ENCODE assay signal across 7 cellular contexts in the genomic region with DNA sequence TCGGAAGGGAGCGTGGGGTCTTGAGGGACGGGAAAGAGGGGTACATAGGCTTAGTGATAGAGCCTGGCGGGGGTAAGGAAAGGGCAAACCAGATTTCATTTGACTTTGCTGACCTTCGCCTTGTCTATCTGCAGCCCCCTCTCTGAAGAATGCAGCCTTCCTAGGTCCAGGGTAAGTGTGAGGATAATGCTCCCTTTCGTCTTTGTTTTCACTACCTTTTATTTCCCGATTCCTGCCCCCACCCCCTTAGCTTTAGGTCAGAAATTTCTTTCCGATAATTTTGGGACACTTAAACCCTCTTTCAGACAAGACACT. TPM values are rescaled to one million over a fixed set of nuclear protein-coding genes. Genes with fewer than 3 reads are reported as not detected.
DNase-seq lines count a peak whose midpoint lies in the region; ATAC-seq and TF ChIP-seq lines count a peak whose summit lies in the region.

No MANE protein-coding gene starts in this region.

- no peak for DNase-seq in HL-60 (ENCODE audit: low read depth in 1 of 2, low spot score in 1 of 2)
- DNase-seq in activated naive CD4-positive, alpha-beta T cell treated with anti-CD3 and anti-CD28 coated beads, Interleukin-2, amount 50 U/mL, for 72 hours (ENCODE audit: low spot score in 2 of 2) = no peak

- H3K4me1 ChIP-seq in iPS-20b (ENCODE audit: insufficient read depth, low read length) (peaks cover 8% of the 10 kb centered on the region), stomach smooth muscle (ENCODE audit: control insufficient read depth, insufficient read depth, low read length) (peaks cover 24% of the 10 kb centered on the region)

- H3K27me3 ChIP-seq in HL-60 (ENCODE audit: insufficient read depth, poor library complexity, severe bottlenecking) (no peaks in the 10 kb centered on the region), iPS-20b (ENCODE audit: insufficient read depth, low read length) (no peaks in the 10 kb centered on the region), stomach smooth muscle (ENCODE audit: control insufficient read depth in 1 of 2, insufficient read depth in 2 of 2, low read length in 2 of 2) (no peaks in the 10 kb centered on the region)

- peak overlapping the region; percentile 84 for H3K27ac ChIP-seq in HL-60 (replicated peaks)
- H3K27ac ChIP-seq in iPS-20b (ENCODE audit: low read length) = peak overlapping the region; percentile 9
- H3K27ac ChIP-seq in stomach smooth muscle (ENCODE audit: low read length) = peak overlapping the region; percentile 80

- H3K36me3 ChIP-seq in iPS-20b (ENCODE audit: insufficient read depth, low read depth, low read length) = peaks cover 61% of the 10 kb centered on the region
- H3K36me3 ChIP-seq in stomach smooth muscle (ENCODE audit: control insufficient read depth in 2 of 2, insufficient read depth in 2 of 2, low read length in 2 of 2) = peaks cover 14 to 15% of the 10 kb centered on the region in 2 donors

- TF ChIP-seq CTCF in HL-60 (IDR thresholded peaks at IDR 0.05; ENCODE audit: insufficient read depth, low read length) = no peak

- no peaks in the 10 kb centered on the region for H3K9me3 Mint-ChIP-seq in activated naive CD4-positive, alpha-beta T cell treated with anti-CD3 and anti-CD28 coated beads, Interleukin-2, amount 50 U/mL, for 72 hours

- H3K9me3 ChIP-seq in iPS-20b (ENCODE audit: insufficient read depth, low read depth, low read length) (no peaks in the 10 kb centered on the region), stomach smooth muscle (ENCODE audit: control insufficient read depth in 2 of 2, low read length in 2 of 2) (no peaks in the 10 kb centered on the region)

- H3K36me3 Mint-ChIP-seq in activated naive CD4-positive, alpha-beta T cell treated with anti-CD3 and anti-CD28 coated beads, Interleukin-2, amount 50 U/mL, for 72 hours = peaks cover 43 to 56% of the 10 kb centered on the region in 2 donors

- peak overlapping the region; percentile 96 to 100 for H3K27ac Mint-ChIP-seq in activated naive CD4-positive, alpha-beta T cell treated with anti-CD3 and anti-CD28 coated beads, Interleukin-2, amount 50 U/mL, for 72 hours

- H3K9ac ChIP-seq in iPS-20b (ENCODE audit: low read depth, low read length) (peak overlapping the region; percentile 91), stomach smooth muscle (ENCODE audit: low read length in 2 of 2) (peak overlapping the region; percentile 100)

- no peak for ATAC-seq in activated naive CD4-positive, alpha-beta T cell treated with anti-CD3 and anti-CD28 coated beads, Interleukin-2, amount 50 U/mL, for 72 hours
- ATAC-seq in GM19324 (IDR thresholded peaks at IDR 0.05; ENCODE audit: low FRiP score, unreplicated experiment) (no peak), GM21423 (IDR thresholded peaks at IDR 0.05; ENCODE audit: unreplicated experiment) (no peak), HG02840 (IDR thresholded peaks at IDR 0.05; ENCODE audit: low FRiP score, unreplicated experiment) (no peak)

- peak overlapping the region; percentile 88 for H3K4me3 ChIP-seq in HL-60 (replicated peaks; ENCODE audit: insufficient read depth, low read length)
- peak overlapping the region; percentile 87 for H3K4me3 ChIP-seq in iPS-20b (ENCODE audit: low read length)
- H3K4me3 ChIP-seq in stomach smooth muscle (ENCODE audit: low read length in 2 of 2) = peak overlapping the region; percentile 93 to 99

RNA-seq across cellular contexts. Expression of gene ATP5PB, which starts 0.4 kb away (rescaled TPM):
- total RNA-seq in activated naive CD4-positive, alpha-beta T cell treated with anti-CD3 and anti-CD28 coated beads, Interleukin-2, amount 50 U/mL, for 72 hours = 100 to 1,000 TPM; 320 to 332 TPM

RNA-seq across cellular contexts. Expression of gene WDR77, which starts 0.6 kb away (rescaled TPM):
- total RNA-seq in activated naive CD4-positive, alpha-beta T cell treated with anti-CD3 and anti-CD28 coated beads, Interleukin-2, amount 50 U/mL, for 72 hours = 10 to 100 TPM; 33.9 to 39.2 TPM

RNA-seq across cellular contexts. Expression of gene OVGP1, which starts 22.1 kb away (rescaled TPM):
- 1 to 10 TPM; 2.7 to 6.9 TPM for total RNA-seq in activated naive CD4-positive, alpha-beta T cell treated with anti-CD3 and anti-CD28 coated beads, Interleukin-2, amount 50 U/mL, for 72 hours

RNA-seq across cellular contexts. Expression of gene C1orf162, which starts 24.1 kb away (rescaled TPM):
- total RNA-seq in activated naive CD4-positive, alpha-beta T cell treated with anti-CD3 and anti-CD28 coated beads, Interleukin-2, amount 50 U/mL, for 72 hours = 1 to 10 TPM; 6.4 to 8.9 TPM

RNA-seq across cellular contexts. Expression of gene ADORA3, which starts 53.8 kb away (rescaled TPM):
- total RNA-seq in activated naive CD4-positive, alpha-beta T cell treated with anti-CD3 and anti-CD28 coated beads, Interleukin-2, amount 50 U/mL, for 72 hours = under 1 TPM in 1 of 2 donors, not detected in 1; 0.11 TPM

Comparison
In these comparisons a context has a peak if more than half of its experiments do, and no peak if none do; other contexts are left out.
1. H3K27ac ChIP-seq: peak in every context shown above with its lines; median percentile 84 in HL-60; 80 in stomach smooth muscle; 9 in iPS-20b.